ENCODE assay signal across 20 cellular contexts in the genomic region with DNA sequence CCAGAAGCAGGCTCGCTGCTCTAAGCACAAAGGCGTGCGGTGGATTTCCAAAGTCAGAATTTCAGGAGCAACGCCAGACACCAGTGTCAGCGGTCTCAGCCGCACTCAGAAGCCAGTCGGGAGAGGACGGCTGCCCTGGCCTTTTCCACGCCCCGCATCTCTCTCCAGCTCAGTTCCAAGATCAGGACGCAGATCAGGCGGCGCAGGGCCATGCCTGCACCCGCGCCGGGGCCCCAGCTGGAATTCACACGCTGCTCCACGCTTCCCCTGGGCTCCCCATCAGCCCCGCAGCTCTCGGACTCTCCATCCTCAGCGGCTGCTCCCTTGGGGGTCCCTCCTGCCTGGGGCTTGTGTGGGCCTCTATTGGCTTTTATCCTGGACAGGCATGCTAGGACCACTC.
"Had no signal": no experiment of that assay in that cellular context is flagged by ENCODE, and none has a peak within 500 bp of the region (broad histone marks: within the 10 kb centered on the region; RNA-seq: fewer than 3 reads in every experiment).

No MANE protein-coding gene starts in this region.

- H3K4me1 Mint-ChIP-seq: activated naive CD8-positive, alpha-beta T cell treated with anti-CD3 and anti-CD28 coated beads, Interleukin-2, amount 10 ng/mL, durations not matched to agents 7 days and 5 days; WTC11 had no signal

- H3K9me3 Mint-ChIP-seq: neural crest cell had no signal

- H3K4me3 Mint-ChIP-seq: activated naive CD4-positive, alpha-beta T cell treated with anti-CD3 and anti-CD28 coated beads for 36 hours; activated naive CD8-positive, alpha-beta T cell treated with anti-CD3 and anti-CD28 coated beads, Interleukin-2, amount 10 ng/mL, durations not matched to agents 7 days and 5 days; naive B cell; neural crest cell; T-helper 1 cell treated with Interleukin-12 subunit alpha and Interleukin-12 subunit beta and Interleukin-4 antibody, amounts not matched to agents 30 μg/mL and 1 μg/mL, for 36 hours; WTC11 had no signal

- H3K27me3 ChIP-seq: cardiac muscle cell had no signal

- H3K4me3 ChIP-seq: cardiac muscle cell, heart right ventricle, lung had no signal

- H3K36me3 ChIP-seq: cardiac muscle cell, heart right ventricle had no signal

- ATAC-seq: left colon, WTC11 had no signal

- H3K9me3 ChIP-seq: heart right ventricle had no signal

- H3K27me3 Mint-ChIP-seq: naive B cell, progenitor cell of endocrine pancreas had no signal

- DNase-seq: activated CD4-positive, alpha-beta T cell treated with anti-CD3 and anti-CD28 coated beads, Interleukin-2, amount 50 U/mL, for 48 hours; activated effector memory CD4-positive, alpha-beta T cell treated with Interleukin-2 at 50 U/mL for 16 hours; activated naive CD4-positive, alpha-beta T cell treated with anti-CD3 and anti-CD28 coated beads for 36 hours; activated naive CD8-positive, alpha-beta T cell treated with anti-CD3 and anti-CD28 coated beads, Interleukin-2, amount 10 ng/mL, durations not matched to agents 7 days and 5 days; activated T-cell treated with anti-CD3 and anti-CD28 coated beads, Interleukin-2, amount 50 U/mL, for 48 hours; amniotic stem cell; foreskin fibroblast; heart right ventricle; left colon; naive B cell; retina; stimulated activated CD4-positive, alpha-beta T cell treated with anti-CD3 and anti-CD28 coated beads, Interleukin-4, amount 100 ng/mL, for 1 hour; stimulated activated naive CD8-positive, alpha-beta T cell treated with anti-CD3 and anti-CD28 coated beads, Interleukin-15, Interleukin-2, amounts not matched to agents 100 U/mL and 50 U/mL, for 24 hours; T1000 had no signal

- H3K36me3 Mint-ChIP-seq: activated naive CD8-positive, alpha-beta T cell treated with anti-CD3 and anti-CD28 coated beads, Interleukin-2, amount 10 ng/mL, durations not matched to agents 7 days and 5 days had no signal

- H3K27ac ChIP-seq: cardiac muscle cell, heart right ventricle had no signal

- H3K27ac Mint-ChIP-seq: activated naive CD4-positive, alpha-beta T cell treated with anti-CD3 and anti-CD28 coated beads for 36 hours; activated naive CD8-positive, alpha-beta T cell treated with anti-CD3 and anti-CD28 coated beads, Interleukin-2, amount 10 ng/mL, durations not matched to agents 7 days and 5 days; progenitor cell of endocrine pancreas; T-helper 1 cell treated with Interleukin-12 subunit alpha and Interleukin-12 subunit beta and Interleukin-4 antibody, amounts not matched to agents 30 μg/mL and 1 μg/mL, for 36 hours; WTC11 had no signal
